16 cellular contexts compared by ENCODE assay signal in genomic region chr1:67433830-67434229, GRCh38. TPM values are rescaled to one million over a fixed set of nuclear protein-coding genes. Genes with fewer than 3 reads are reported as not detected.
A peak's percentile ranks its signal among the peaks of the same experiment; 100 is the strongest.
DNase-seq lines count a peak whose midpoint lies in the region; ATAC-seq and TF ChIP-seq lines count a peak whose summit lies in the region.
"Had no signal": no experiment of that assay in that cellular context is flagged by ENCODE, and none has a peak within 500 bp of the region (broad histone marks: within the 10 kb centered on the region; RNA-seq: fewer than 3 reads in every experiment).

No MANE protein-coding gene starts in this region.

- CTCF ChIA-PET in HEK293 (lab: Yijun Ruan, JAX) = no interaction called here

- DNase-seq in AML-193 (lab: John Stamatoyannopoulos, UW) (peak; percentile 77 to 78), OCI-M2 (lab: John Stamatoyannopoulos, UW; ENCODE audit: unreplicated experiment) (peak; percentile 17), chondrocyte (ENCODE audit: low spot score) (no peak), esophagus muscularis mucosa (ENCODE audit: extremely low spot score) (no peak), C1 segment of cervical spinal cord (lab: John Stamatoyannopoulos, UW) (no peak), stomach (no peak)
- DNase-seq: activated T-cell treated with anti-CD3 and anti-CD28 coated beads for 4 hours, cerebellar nuclear complex, foreskin melanocyte, MM.1S, small intestine had no signal

- H3K27ac Mint-ChIP-seq in chondrocyte (ENCODE audit: unreplicated experiment) = peak overlapping the region; percentile 78
- H3K27ac Mint-ChIP-seq: memory B cell; stimulated activated effector memory CD8-positive, alpha-beta T cell treated with anti-CD3 and anti-CD28 coated beads, Interleukin-12 subunit alpha, Interleukin-12 subunit beta, amount 100 ng/mL, for 72 hours had no signal

- H3K27ac ChIP-seq in HEK293 (ENCODE audit: extremely low read depth, low read depth, low read length) (no peak overlapping the region), esophagus muscularis mucosa (replicated peaks in 1 of 4) (peak overlapping the region in 2 of 4 donors; percentile 46 to 51), stomach (peak overlapping the region in 1 of 5 donors; percentile 96)

- H3K9me3 ChIP-seq in HEK293 (ENCODE audit: control insufficient read depth, insufficient read depth, low read depth, low read length) (no peaks in the 10 kb centered on the region), esophagus muscularis mucosa (no peaks in the 10 kb centered on the region), stomach (no peaks in the 10 kb centered on the region)

- H3K27me3 Mint-ChIP-seq in chondrocyte (ENCODE audit: low read depth) = no peaks in the 10 kb centered on the region
- H3K27me3 Mint-ChIP-seq: memory B cell had no signal

- no peak overlapping the region for H3K4me3 Mint-ChIP-seq in chondrocyte (ENCODE audit: unreplicated experiment)
- H3K4me3 Mint-ChIP-seq: memory B cell; stimulated activated effector memory CD8-positive, alpha-beta T cell treated with anti-CD3 and anti-CD28 coated beads, Interleukin-12 subunit alpha, Interleukin-12 subunit beta, amount 100 ng/mL, for 72 hours had no signal

- POLR2A ChIA-PET in HEK293 (lab: Yijun Ruan, JAX) = no interaction called here

- TF ChIP-seq EP300 in esophagus muscularis mucosa (IDR thresholded peaks at IDR 0.05) = no peak
- TF ChIP-seq EP300 in stomach (IDR thresholded peaks at IDR 0.05) = no peak

- intact Hi-C loops in esophagus muscularis mucosa (cut with DNase I) (loop anchor here (10.0 kb wide), 1 partner anchor 251 kb away; the partner anchor contains the start of gene GADD45A), stomach (cut with DNase I; ENCODE audit: low total_unique reads) (no loop called here)

- no peak for TF ChIP-seq CTCF in HEK293 (tag by site-specific recombination; IDR thresholded peaks at IDR 0.05)
- TF ChIP-seq CTCF in chondrocyte (IDR thresholded peaks at IDR 0.05) = no peak
- TF ChIP-seq CTCF in esophagus muscularis mucosa (IDR thresholded peaks at IDR 0.05) = no peak
- no peak for TF ChIP-seq CTCF in stomach (IDR thresholded peaks at IDR 0.05)

- peaks cover 9% of the 10 kb centered on the region for H3K4me1 ChIP-seq in HEK293 (ENCODE audit: control insufficient read depth, insufficient read depth, low read length)
- H3K4me1 ChIP-seq in esophagus muscularis mucosa = peaks cover 11 to 37% (median 32%) of the 10 kb centered on the region in 4 donors
- peaks cover 0 to 38% (median 16%) of the 10 kb centered on the region in 4 donors for H3K4me1 ChIP-seq in stomach

- H3K36me3 Mint-ChIP-seq in chondrocyte (ENCODE audit: low read depth) = no peaks in the 10 kb centered on the region

- TF ChIP-seq POLR2A in esophagus muscularis mucosa (IDR thresholded peaks at IDR 0.05; ENCODE audit: low read depth) = no peak
- no peak for TF ChIP-seq POLR2A in stomach (IDR thresholded peaks at IDR 0.05)

- H3K27me3 ChIP-seq in esophagus muscularis mucosa (no peaks in the 10 kb centered on the region), stomach (no peaks in the 10 kb centered on the region)

- peaks cover 37% of the 10 kb centered on the region for H3K4me1 Mint-ChIP-seq in chondrocyte (ENCODE audit: low read depth)

- no peak for ATAC-seq in HG03439 (IDR thresholded peaks at IDR 0.05; ENCODE audit: unreplicated experiment)
- ATAC-seq: activated CD4-positive, CD25-positive, alpha-beta regulatory T cell treated with anti-CD3 and anti-CD28 coated beads, Interleukin-2, amount 50 U/mL, for 24 hours; stimulated activated effector memory CD8-positive, alpha-beta T cell treated with anti-CD3 and anti-CD28 coated beads, Interleukin-12 subunit alpha, Interleukin-12 subunit beta, amount 100 ng/mL, for 72 hours had no signal

- H3K4me3 ChIP-seq in HEK293 (ENCODE audit: low read depth, low read length) = no peak overlapping the region
- no peak overlapping the region for H3K4me3 ChIP-seq in esophagus muscularis mucosa
- no peak overlapping the region for H3K4me3 ChIP-seq in stomach

- 34% methylated on average over 2 of the region's 2 CpGs for WGBS in esophagus muscularis mucosa
- WGBS in stomach, 5 donors = 60 to 78% (median 73%) methylated on average over 2 of the region's 2 CpGs

- H3K9me3 Mint-ChIP-seq in chondrocyte (ENCODE audit: low read depth) = no peaks in the 10 kb centered on the region
- H3K9me3 Mint-ChIP-seq: memory B cell; stimulated activated effector memory CD8-positive, alpha-beta T cell treated with anti-CD3 and anti-CD28 coated beads, Interleukin-12 subunit alpha, Interleukin-12 subunit beta, amount 100 ng/mL, for 72 hours had no signal

- H3K36me3 ChIP-seq in HEK293 (ENCODE audit: control insufficient read depth in 2 of 2, insufficient read depth in 1 of 2, low read length in 2 of 2) (peaks cover 0 to 9% of the 10 kb centered on the region in 2 experiments; a peak in 1 of 3 replicates), esophagus muscularis mucosa (no peaks in the 10 kb centered on the region), stomach (no peaks in the 10 kb centered on the region)

TF ChIP-seq in HEK293, 187 proteins besides CTCF, POLR2A, EP300 and RAD21:
- TF ChIP-seq ZNF174 (tag by site-specific recombination; IDR thresholded peaks at IDR 0.05) (no peak), ZNF449 (tag by site-specific recombination; IDR thresholded peaks at IDR 0.05) (peak; percentile 37; the same call in 1 of the 2 replicates), ZNF362 (tag by site-specific recombination; IDR thresholded peaks at IDR 0.05) (0 out of 2 replicates have a peak, but pooled peaks have one; percentile 26), MZF1 (tag by site-specific recombination; IDR thresholded peaks at IDR 0.05; ENCODE audit: borderline replicate concordance) (peak; percentile 50; the same call in 1 of the 2 replicates)
TF ChIP-seq in HEK293: peak in this region for 3.

RNA-seq across cellular contexts. Expression of gene SERBP1, which starts 3.6 kb away (rescaled TPM):
- total RNA-seq in chondrocyte (143 to 175 TPM (median 145 TPM) in 3 replicates), esophagus muscularis mucosa (100 to 1,000 TPM; 203 to 254 (median 223) TPM), stomach (100 to 1,000 TPM in 3 of 5 donors, 10 to 100 TPM in 2; 66.1 to 240 (median 146) TPM)
- polyA plus RNA-seq in stomach = 100 to 1,000 TPM in 2 of 3 donors, 10 to 100 TPM in 1; 92.9 to 155 (median 114) TPM

Comparison
In these comparisons a context has a peak if more than half of its experiments do, and no peak if none do; other contexts are left out.
1. DNase-seq: peak in AML-193 (2 of 2) and OCI-M2 (single experiment); none in chondrocyte (single experiment), esophagus muscularis mucosa (single experiment), C1 segment of cervical spinal cord (0 of 14) and stomach (single experiment).